Comparison of ENCODE assay signal across 8 cellular contexts in the genomic region with DNA sequence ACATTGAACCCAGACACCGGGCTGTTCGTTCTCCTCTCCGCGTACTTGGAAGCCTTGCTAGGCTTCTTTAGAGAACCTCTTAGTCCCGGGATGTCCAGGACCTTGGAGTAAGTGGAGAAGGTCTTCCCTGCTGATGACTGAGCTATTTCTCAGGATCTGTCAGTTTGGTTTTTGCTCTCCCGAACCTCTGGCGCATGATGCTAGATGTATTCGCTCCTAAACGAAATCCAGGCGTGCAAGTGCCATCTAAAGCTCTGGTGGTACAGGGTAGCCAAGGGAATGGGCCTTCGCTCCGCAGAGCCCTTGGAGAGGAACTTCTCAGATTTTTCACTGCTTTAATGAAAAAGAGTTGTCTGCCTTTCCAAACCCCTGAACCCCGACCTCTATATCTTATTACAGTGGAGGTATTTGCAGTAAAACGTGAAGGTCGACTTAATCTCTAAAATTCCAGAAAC. TPM values are rescaled to one million over a fixed set of nuclear protein-coding genes. Genes with fewer than 3 reads are reported as not detected.
DNase-seq lines count a peak whose midpoint lies in the region; ATAC-seq and TF ChIP-seq lines count a peak whose summit lies in the region.

No MANE protein-coding gene starts in this region.

- H3K27me3 ChIP-seq in left ventricle myocardium inferior (ENCODE audit: low read depth) (no peaks in the 10 kb centered on the region), skeletal muscle tissue (ENCODE audit: control insufficient read depth in 3 of 3, insufficient read depth in 3 of 3, low read length in 3 of 3) (no peaks in the 10 kb centered on the region)

- ATAC-seq in activated CD8-positive, alpha-beta T cell treated with anti-CD3 and anti-CD28 coated beads for 36 hours: no peak
- no peak for ATAC-seq in GM21423 (IDR thresholded peaks at IDR 0.05; ENCODE audit: unreplicated experiment)
- ATAC-seq in HG03469 (IDR thresholded peaks at IDR 0.05; ENCODE audit: unreplicated experiment): no peak

- H3K36me3 ChIP-seq in left ventricle myocardium inferior (no peaks in the 10 kb centered on the region), skeletal muscle tissue (ENCODE audit: control insufficient read depth in 3 of 3, insufficient read depth in 3 of 3, low read length in 3 of 3) (no peaks in the 10 kb centered on the region)

- H3K4me3 ChIP-seq in left ventricle myocardium inferior (peak overlapping the region; percentile 88), skeletal muscle tissue (ENCODE audit: low read length in 3 of 3) (peak overlapping the region; percentile 95 to 98 (median 96))

- H3K4me3 Mint-ChIP-seq in activated naive CD4-positive, alpha-beta T cell treated with anti-CD3 and anti-CD28 coated beads, Interleukin-2, amount 10 ng/mL, durations not matched to agents 7 days and 5 days: peak overlapping the region; percentile 99
- peak overlapping the region; percentile 95 for H3K4me3 Mint-ChIP-seq in activated CD8-positive, alpha-beta T cell treated with anti-CD3 and anti-CD28 coated beads for 36 hours

- peaks cover 22% of the 10 kb centered on the region for H3K36me3 Mint-ChIP-seq in activated naive CD4-positive, alpha-beta T cell treated with anti-CD3 and anti-CD28 coated beads, Interleukin-2, amount 10 ng/mL, durations not matched to agents 7 days and 5 days
- peaks cover 38% of the 10 kb centered on the region for H3K36me3 Mint-ChIP-seq in activated CD8-positive, alpha-beta T cell treated with anti-CD3 and anti-CD28 coated beads for 36 hours (ENCODE audit: low read depth)

- POLR2A ChIA-PET in activated CD8-positive, alpha-beta T cell treated with anti-CD3 and anti-CD28 coated beads for 36 hours (lab: Charles Lee): interaction anchor here (1.1 to 2.8 kb wide), 8 partner anchors 11 to 185 kb away, joined by 3 to 26 read pairs (median 7); a partner anchor contains a TSS

- no peaks in the 10 kb centered on the region for H3K9me3 ChIP-seq in left ventricle myocardium inferior (replicated peaks)
- H3K9me3 ChIP-seq in skeletal muscle tissue (ENCODE audit: control insufficient read depth in 3 of 3, low read length in 3 of 3): no peaks in the 10 kb centered on the region

- no peaks in the 10 kb centered on the region for H3K9me3 Mint-ChIP-seq in activated naive CD4-positive, alpha-beta T cell treated with anti-CD3 and anti-CD28 coated beads, Interleukin-2, amount 10 ng/mL, durations not matched to agents 7 days and 5 days
- no peaks in the 10 kb centered on the region for H3K9me3 Mint-ChIP-seq in activated CD8-positive, alpha-beta T cell treated with anti-CD3 and anti-CD28 coated beads for 36 hours

- H3K27me3 Mint-ChIP-seq in activated naive CD4-positive, alpha-beta T cell treated with anti-CD3 and anti-CD28 coated beads, Interleukin-2, amount 10 ng/mL, durations not matched to agents 7 days and 5 days: peaks cover 6% of the 10 kb centered on the region
- H3K27me3 Mint-ChIP-seq in activated CD8-positive, alpha-beta T cell treated with anti-CD3 and anti-CD28 coated beads for 36 hours: no peaks in the 10 kb centered on the region

- CTCF ChIA-PET in activated naive CD4-positive, alpha-beta T cell treated with anti-CD3 and anti-CD28 coated beads, Interleukin-2, amount 10 ng/mL, durations not matched to agents 7 days and 5 days (lab: Charles Lee): interaction anchor here (0.9 kb wide), 1 partner anchor 38 kb away, joined by 3 read pairs; no protein-coding TSS in a partner anchor
- CTCF ChIA-PET in activated CD8-positive, alpha-beta T cell treated with anti-CD3 and anti-CD28 coated beads for 36 hours (lab: Charles Lee): interaction anchor here (0.7 to 2.2 kb wide), 9 partner anchors 20 to 329 kb away, joined by 3 to 8 read pairs (median 4); no protein-coding TSS in a partner anchor

- intact Hi-C loops in activated CD8-positive, alpha-beta T cell treated with anti-CD3 and anti-CD28 coated beads for 36 hours (cut with micrococcal nuclease): no loop called here
- intact Hi-C loops in left ventricle myocardium inferior (cut with micrococcal nuclease): no loop called here

- H3K4me1 ChIP-seq in left ventricle myocardium inferior (peaks cover 72% of the 10 kb centered on the region), skeletal muscle tissue (ENCODE audit: control insufficient read depth in 3 of 3, insufficient read depth in 3 of 3, low read length in 3 of 3) (peaks cover 15 to 33% (median 29%) of the 10 kb centered on the region in 3 donors)

- H3K9ac ChIP-seq in skeletal muscle tissue (ENCODE audit: low read depth in 1 of 3, low read length in 3 of 3): peak overlapping the region; percentile 95 to 100 (median 97)

- TF ChIP-seq CTCF in activated CD8-positive, alpha-beta T cell treated with anti-CD3 and anti-CD28 coated beads for 36 hours (IDR thresholded peaks at IDR 0.05): no peak
- no peak for TF ChIP-seq CTCF in left ventricle myocardium inferior (IDR thresholded peaks at IDR 0.05; ENCODE audit: borderline replicate concordance)

- H3K4me1 Mint-ChIP-seq in activated naive CD4-positive, alpha-beta T cell treated with anti-CD3 and anti-CD28 coated beads, Interleukin-2, amount 10 ng/mL, durations not matched to agents 7 days and 5 days: peaks cover 49% of the 10 kb centered on the region
- peaks cover 51% of the 10 kb centered on the region for H3K4me1 Mint-ChIP-seq in activated CD8-positive, alpha-beta T cell treated with anti-CD3 and anti-CD28 coated beads for 36 hours (ENCODE audit: low read depth)

- no peak for DNase-seq in activated naive CD4-positive, alpha-beta T cell treated with anti-CD3 and anti-CD28 coated beads, Interleukin-2, amount 10 ng/mL, durations not matched to agents 7 days and 5 days
- no peak for DNase-seq in activated naive CD4-positive, alpha-beta T cell treated with anti-CD3 and anti-CD28 coated beads, Interleukin-2, amount 50 U/mL, for 16 hours
- no peak for DNase-seq in activated CD8-positive, alpha-beta T cell treated with anti-CD3 and anti-CD28 coated beads for 36 hours
- DNase-seq in left ventricle myocardium inferior: no peak
- no peak for DNase-seq in KG1 (lab: John Stamatoyannopoulos, UW)

- H3K27ac Mint-ChIP-seq in activated naive CD4-positive, alpha-beta T cell treated with anti-CD3 and anti-CD28 coated beads, Interleukin-2, amount 10 ng/mL, durations not matched to agents 7 days and 5 days: peak overlapping the region; percentile 97
- H3K27ac Mint-ChIP-seq in activated CD8-positive, alpha-beta T cell treated with anti-CD3 and anti-CD28 coated beads for 36 hours: peak overlapping the region; percentile 97

- peak overlapping the region; percentile 93 for H3K27ac ChIP-seq in left ventricle myocardium inferior (replicated peaks)
- H3K27ac ChIP-seq in skeletal muscle tissue (ENCODE audit: low read depth, low read length): peak overlapping the region; percentile 96

RNA-seq across cellular contexts. Expression of a gene that starts 0.5 kb away (rescaled TPM):
- 100 to 1,000 TPM; 239 to 248 TPM for total RNA-seq in activated CD8-positive, alpha-beta T cell treated with anti-CD3 and anti-CD28 coated beads for 36 hours
- total RNA-seq in left ventricle myocardium inferior (50.8 TPM), skeletal muscle tissue (128 TPM)

RNA-seq across cellular contexts. Expression of a gene that starts 0.8 kb away (rescaled TPM):
- 10 to 100 TPM; 34.2 to 37.4 TPM for total RNA-seq in activated CD8-positive, alpha-beta T cell treated with anti-CD3 and anti-CD28 coated beads for 36 hours
- total RNA-seq in left ventricle myocardium inferior (10.9 TPM), skeletal muscle tissue (18.3 TPM)
